Comparison of ENCODE assay signal across 9 cellular contexts in genomic region chr19:12789098-12789903, GRCh38. TPM values are rescaled to one million over a fixed set of nuclear protein-coding genes. Genes with fewer than 3 reads are reported as not detected.
A peak's percentile ranks its signal among the peaks of the same experiment; 100 is the strongest.
DNase-seq lines count a peak whose midpoint lies in the region; ATAC-seq and TF ChIP-seq lines count a peak whose summit lies in the region.
"Had no signal": no experiment of that assay in that cellular context is flagged by ENCODE, and none has a peak within 500 bp of the region (broad histone marks: within the 10 kb centered on the region; RNA-seq: fewer than 3 reads in every experiment).

No MANE protein-coding gene starts in this region.

- peaks cover 21% of the 10 kb centered on the region for H3K4me1 Mint-ChIP-seq in activated CD4-positive, alpha-beta T cell treated with anti-CD3 and anti-CD28 coated beads for 36 hours

- peaks cover 18% of the 10 kb centered on the region for H3K36me3 Mint-ChIP-seq in activated CD4-positive, alpha-beta T cell treated with anti-CD3 and anti-CD28 coated beads for 36 hours (ENCODE audit: low read depth)

- peak overlapping the region; percentile 47 for H3K9ac ChIP-seq in NT2/D1 (ENCODE audit: insufficient read length, low read depth)

- peaks cover 2% of the 10 kb centered on the region for H3K36me3 ChIP-seq in NT2/D1 (ENCODE audit: insufficient read depth, insufficient read length, low read length)

- peaks cover 30% of the 10 kb centered on the region for H3K4me1 ChIP-seq in NT2/D1 (ENCODE audit: insufficient read depth, insufficient read length)

- H3K27me3 Mint-ChIP-seq in activated CD4-positive, alpha-beta T cell treated with anti-CD3 and anti-CD28 coated beads for 36 hours, result no peaks in the 10 kb centered on the region

- CTCF ChIA-PET in activated CD4-positive, alpha-beta T cell treated with anti-CD3 and anti-CD28 coated beads for 36 hours (lab: Charles Lee), result interaction anchor here (0.6 to 3.4 kb wide), 4 partner anchors 9 to 272 kb away, joined by 3 to 39 read pairs (median 4); no protein-coding TSS in a partner anchor

- H3K9me3 ChIP-seq in NT2/D1 (ENCODE audit: insufficient read depth, low read length), result no peaks in the 10 kb centered on the region

- intact Hi-C loops in activated CD4-positive, alpha-beta T cell treated with anti-CD3 and anti-CD28 coated beads for 36 hours (cut with DNase I, micrococcal nuclease), result loop anchor here (2.0 to 10.0 kb wide), 3 partner anchors 1054 to 1736 kb away; partner anchors contain the start of gene TECR (in 1 of the 2)
- intact Hi-C loops in dorsolateral prefrontal cortex (cut with DNase I), result no loop called here

- H3K4me3 Mint-ChIP-seq in activated CD4-positive, alpha-beta T cell treated with anti-CD3 and anti-CD28 coated beads for 36 hours, result peak overlapping the region; percentile 92

- H3K27ac Mint-ChIP-seq in activated CD4-positive, alpha-beta T cell treated with anti-CD3 and anti-CD28 coated beads for 36 hours, result peak overlapping the region; percentile 98

- POLR2A ChIA-PET in activated CD4-positive, alpha-beta T cell treated with anti-CD3 and anti-CD28 coated beads for 36 hours (lab: Charles Lee), result interaction anchor here (0.7 to 2.4 kb wide), 4 partner anchors 11 to 149 kb away, joined by 3 to 9 read pairs (median 6); no protein-coding TSS in a partner anchor

- H3K4me3 ChIP-seq in NT2/D1 (ENCODE audit: insufficient read length, low read depth) (peak overlapping the region; percentile 50), dorsolateral prefrontal cortex (peak overlapping the region; percentile 53 to 98 (median 89))

- peaks cover 25% of the 10 kb centered on the region for H3K27me3 ChIP-seq in NT2/D1 (ENCODE audit: insufficient read depth, insufficient read length)
- no peaks in the 10 kb centered on the region for H3K27me3 ChIP-seq in dorsolateral prefrontal cortex

- ATAC-seq in activated CD4-positive, alpha-beta T cell treated with anti-CD3 and anti-CD28 coated beads for 36 hours, result no peak
- no peak for ATAC-seq in GM19397 (IDR thresholded peaks at IDR 0.05; ENCODE audit: unreplicated experiment)

- peak; percentile 67 for DNase-seq in activated CD4-positive, alpha-beta T cell treated with anti-CD3 and anti-CD28 coated beads for 36 hours
- no peak for DNase-seq in activated CD4-positive, alpha-beta T cell treated with anti-CD3 and anti-CD28 coated beads, Interleukin-2, amount 50 U/mL, for 4 hours
- no peak for DNase-seq in NT2/D1 (ENCODE audit: low read depth, low spot score)
- no peak for DNase-seq in dorsolateral prefrontal cortex
- DNase-seq in myocyte (ENCODE audit: low read depth), result peak; percentile 53
- no peak for DNase-seq in inferior parietal cortex (ENCODE audit: extremely low spot score)
- DNase-seq in GM10266 (ENCODE audit: extremely low spot score), result no peak

- H3K27ac ChIP-seq in dorsolateral prefrontal cortex, result peak overlapping the region; percentile 82 to 100 (median 98)

- TF ChIP-seq CTCF in dorsolateral prefrontal cortex (IDR thresholded peaks at IDR 0.05 in 54 of 56, conservative IDR thresholded peaks at IDR 0.05 in 2 of 56; ENCODE audit: low read depth in 1 of 56, partially characterized antibody in 56 of 56), result no peak
- TF ChIP-seq CTCF in GM10266 (IDR thresholded peaks at IDR 0.05; ENCODE audit: control insufficient read depth, insufficient read depth, low read depth, missing control alignments), result no peak

- H3K9me3 Mint-ChIP-seq in activated CD4-positive, alpha-beta T cell treated with anti-CD3 and anti-CD28 coated beads for 36 hours (ENCODE audit: low read depth), result no peaks in the 10 kb centered on the region

RNA-seq across cellular contexts. Expression of gene JUNB, which starts 2.0 kb away (rescaled TPM):
- total RNA-seq in activated CD4-positive, alpha-beta T cell treated with anti-CD3 and anti-CD28 coated beads for 36 hours, result 100 to 1,000 TPM; 375 to 412 TPM
- total RNA-seq in dorsolateral prefrontal cortex, result 100 to 1,000 TPM in 14 of 120 experiments, 10 to 100 TPM in 106; 14.0 to 268 (median 48.2) TPM
- total RNA-seq in myocyte, result 84.4 and 96.5 TPM in 2 replicates
- polyA plus RNA-seq in myocyte (2012), result 94.3 TPM

RNA-seq across cellular contexts. Expression of gene PRDX2, which starts 12.3 kb away (rescaled TPM):
- total RNA-seq in activated CD4-positive, alpha-beta T cell treated with anti-CD3 and anti-CD28 coated beads for 36 hours, result 100 to 1,000 TPM; 261 to 325 TPM
- total RNA-seq in dorsolateral prefrontal cortex (100 to 1,000 TPM; 234 to 491 (median 396) TPM), myocyte (109 and 130 TPM in 2 replicates)
- 51.9 TPM for polyA plus RNA-seq in myocyte (2012)

RNA-seq across cellular contexts. Expression of gene THSD8, which starts 12.6 kb away (rescaled TPM):
- 10 to 100 TPM; 31.0 to 48.2 TPM for total RNA-seq in activated CD4-positive, alpha-beta T cell treated with anti-CD3 and anti-CD28 coated beads for 36 hours
- total RNA-seq in dorsolateral prefrontal cortex, result 1 to 10 TPM in 86 of 120 experiments, under 1 TPM in 8, not detected in 26; 0.63 to 7.4 (median 2.4) TPM
- total RNA-seq in myocyte, result not detected in 2 replicates
- polyA plus RNA-seq in myocyte (2012), result 2.3 TPM
- total RNA-seq: glomerular endothelial cell had no signal

RNA-seq across cellular contexts. Expression of gene HOOK2, which starts 13.9 kb away (rescaled TPM):
- 10 to 100 TPM; 20.4 to 20.9 TPM for total RNA-seq in activated CD4-positive, alpha-beta T cell treated with anti-CD3 and anti-CD28 coated beads for 36 hours
- total RNA-seq in dorsolateral prefrontal cortex (10 to 100 TPM; 23.0 to 79.0 (median 41.2) TPM), myocyte (39.6 and 49.9 TPM in 2 replicates)
- polyA plus RNA-seq in myocyte (2012), result 30.7 TPM

RNA-seq across cellular contexts. Expression of gene RNASEH2A, which starts 17.1 kb away (rescaled TPM):
- 10 to 100 TPM; 27.0 to 51.1 TPM for total RNA-seq in activated CD4-positive, alpha-beta T cell treated with anti-CD3 and anti-CD28 coated beads for 36 hours
- total RNA-seq in dorsolateral prefrontal cortex (10 to 100 TPM in 10 of 120 experiments, 1 to 10 TPM in 110; 1.6 to 13.4 (median 6.0) TPM), myocyte (3.5 and 4.3 TPM in 2 replicates)
- 8.4 TPM for polyA plus RNA-seq in myocyte (2012)

Comparison
In these comparisons a context has a peak if more than half of its experiments do, and no peak if none do; other contexts are left out.
1. DNase-seq: peak in activated CD4-positive, alpha-beta T cell treated with anti-CD3 and anti-CD28 coated beads for 36 hours (single experiment) and myocyte (single experiment); none in activated CD4-positive, alpha-beta T cell treated with anti-CD3 and anti-CD28 coated beads, Interleukin-2, amount 50 U/mL, for 4 hours (0 of 2), NT2/D1 (single experiment), dorsolateral prefrontal cortex (0 of 10), inferior parietal cortex (single experiment) and GM10266 (single experiment).
2. intact Hi-C loops: an anchor here in activated CD4-positive, alpha-beta T cell treated with anti-CD3 and anti-CD28 coated beads for 36 hours (2.0 to 10.0 kb wide); none called in dorsolateral prefrontal cortex.